1 cellular context compared by ENCODE assay signal in the genomic region with DNA sequence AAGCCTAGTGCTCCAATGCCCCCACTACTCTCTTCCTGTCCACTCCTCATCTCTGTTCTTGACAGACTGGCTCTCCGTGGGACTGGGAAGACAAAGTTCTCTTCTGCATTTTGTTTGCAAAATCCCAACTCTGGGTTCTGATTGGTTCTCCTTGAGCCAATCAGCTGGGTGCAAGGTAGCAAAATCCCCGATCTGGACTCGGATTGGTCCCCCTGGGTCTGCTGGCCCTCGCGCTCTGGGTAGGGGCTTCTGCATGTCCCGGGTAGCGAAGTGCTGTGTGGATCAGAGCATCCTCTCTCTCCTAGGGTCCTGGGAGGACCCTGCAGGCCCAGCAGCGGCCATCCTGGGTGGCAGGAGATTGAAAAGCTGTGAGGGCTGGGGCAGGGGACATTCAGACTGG.
TF ChIP-seq lines count a peak whose summit lies in the region.

No MANE protein-coding gene starts in this region.

TF ChIP-seq in H1, 55 proteins besides CTCF, POLR2A, EP300 and RAD21 (continued from another document):
- no peak for TF ChIP-seq RBBP5 (IDR thresholded peaks at IDR 0.05; ENCODE audit: borderline replicate concordance, low read depth, low read length)
- TF ChIP-seq, protein P1, sequence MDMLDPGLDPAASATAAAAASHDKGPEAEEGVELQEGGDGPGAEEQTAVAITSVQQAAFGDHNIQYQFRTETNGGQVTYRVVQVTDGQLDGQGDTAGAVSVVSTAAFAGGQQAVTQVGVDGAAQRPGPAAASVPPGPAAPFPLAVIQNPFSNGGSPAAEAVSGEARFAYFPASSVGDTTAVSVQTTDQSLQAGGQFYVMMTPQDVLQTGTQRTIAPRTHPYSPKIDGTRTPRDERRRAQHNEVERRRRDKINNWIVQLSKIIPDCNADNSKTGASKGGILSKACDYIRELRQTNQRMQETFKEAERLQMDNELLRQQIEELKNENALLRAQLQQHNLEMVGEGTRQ (IDR thresholded peaks at IDR 0.05; ENCODE audit: low read length) = peak; percentile 50; the same call in 1 of the 2 replicates
